Comparison of ENCODE assay signal across 8 cellular contexts in genomic region chr1:155648207-155649147, GRCh38. TPM values are rescaled to one million over a fixed set of nuclear protein-coding genes. Genes with fewer than 3 reads are reported as not detected.
DNase-seq lines count a peak whose midpoint lies in the region; ATAC-seq and TF ChIP-seq lines count a peak whose summit lies in the region.

No MANE protein-coding gene starts in this region.

- peak overlapping the region; percentile 82 for H3K27ac ChIP-seq in AG04450 (ENCODE audit: low read depth, low read length)
- H3K27ac ChIP-seq in HL-60 (replicated peaks): no peak overlapping the region
- H3K27ac ChIP-seq in SJSA1: peak overlapping the region; percentile 55
- H3K27ac ChIP-seq in osteoblast (ENCODE audit: low read depth, low read length): peak overlapping the region; percentile 71

- peak overlapping the region; percentile 86 for H3K4me2 ChIP-seq in osteoblast (ENCODE audit: insufficient read depth, low read length)

- H3K4me3 ChIP-seq in AG04450 (ENCODE audit: low read depth, low read length) (peak overlapping the region; percentile 55), HL-60 (replicated peaks; ENCODE audit: insufficient read depth, low read length) (no peak overlapping the region), SJSA1 (no peak overlapping the region; the same call in 1 of the 2 replicates), osteoblast (ENCODE audit: insufficient read depth, low read length) (peak overlapping the region; percentile 66)

- no peak for ATAC-seq in GM21423 (IDR thresholded peaks at IDR 0.05; ENCODE audit: unreplicated experiment)

- POLR2A ChIA-PET in AG04450 (lab: Yijun Ruan, JAX): interaction anchor here (0.7 kb wide), 3 partner anchors 193 to 387 kb away, joined by 3 to 5 read pairs (median 4); partner anchors contain the start of gene RUSC1
- POLR2A ChIA-PET in activated CD4-positive, alpha-beta memory T cell treated with anti-CD3 and anti-CD28 coated beads, Interleukin-2, amount 10 ng/mL, durations not matched to agents 7 days and 5 days (lab: Charles Lee): no interaction called here

- H3K4me1 ChIP-seq in SJSA1 (replicated peaks) (peaks cover 25% of the 10 kb centered on the region), osteoblast (ENCODE audit: insufficient read depth, low read length) (peaks cover 41% of the 10 kb centered on the region)

- H3K36me3 Mint-ChIP-seq in activated CD4-positive, alpha-beta memory T cell treated with anti-CD3 and anti-CD28 coated beads, Interleukin-2, amount 10 ng/mL, durations not matched to agents 7 days and 5 days (ENCODE audit: low read depth): peaks cover 4% of the 10 kb centered on the region

- peak overlapping the region; percentile 76 for H2AFZ ChIP-seq in osteoblast (ENCODE audit: low read length)

- peaks cover 2% of the 10 kb centered on the region for H3K4me1 Mint-ChIP-seq in activated CD4-positive, alpha-beta memory T cell treated with anti-CD3 and anti-CD28 coated beads, Interleukin-2, amount 10 ng/mL, durations not matched to agents 7 days and 5 days

- DNase-seq in AG04450 (ENCODE audit: low read depth, low spot score): peak; percentile 77
- DNase-seq in HL-60 (ENCODE audit: low read depth in 1 of 2, low spot score in 1 of 2): peak; percentile 39 to 51
- peak; percentile 81 to 83 for DNase-seq in SJSA1 (ENCODE audit: low read depth in 1 of 2, low spot score in 2 of 2)
- DNase-seq in fibroblast of gingiva (ENCODE audit: low read depth): peak; percentile 86
- DNase-seq in osteoblast (ENCODE audit: insufficient read length, low spot score, missing footprints): peak; percentile 90
- no peak for DNase-seq in activated CD4-positive, CD25-positive, alpha-beta regulatory T cell treated with anti-CD3 and anti-CD28 coated beads, Interleukin-2, amount 50 U/mL, for 72 hours
- DNase-seq in activated CD4-positive, alpha-beta memory T cell treated with anti-CD3 and anti-CD28 coated beads, Interleukin-2, amount 10 ng/mL, durations not matched to agents 7 days and 5 days: no peak

- no peaks in the 10 kb centered on the region for H3K27me3 ChIP-seq in AG04450 (ENCODE audit: control insufficient read depth, insufficient read depth, low read length)
- H3K27me3 ChIP-seq in HL-60 (ENCODE audit: insufficient read depth, poor library complexity, severe bottlenecking): no peaks in the 10 kb centered on the region
- no peaks in the 10 kb centered on the region for H3K27me3 ChIP-seq in SJSA1 (replicated peaks)
- H3K27me3 ChIP-seq in osteoblast (ENCODE audit: insufficient read depth, low read length): no peaks in the 10 kb centered on the region

- H3K4me3 Mint-ChIP-seq in activated CD4-positive, alpha-beta memory T cell treated with anti-CD3 and anti-CD28 coated beads, Interleukin-2, amount 10 ng/mL, durations not matched to agents 7 days and 5 days: no peak overlapping the region

- peaks cover 3% of the 10 kb centered on the region for H3K79me2 ChIP-seq in osteoblast (ENCODE audit: insufficient read depth, low read length)

- H3K9me3 Mint-ChIP-seq in activated CD4-positive, alpha-beta memory T cell treated with anti-CD3 and anti-CD28 coated beads, Interleukin-2, amount 10 ng/mL, durations not matched to agents 7 days and 5 days: peaks cover 3% of the 10 kb centered on the region

- H3K36me3 ChIP-seq in SJSA1: peaks cover 14% of the 10 kb centered on the region
- H3K36me3 ChIP-seq in osteoblast (ENCODE audit: insufficient read depth, low read length): no peaks in the 10 kb centered on the region

- H3K27ac Mint-ChIP-seq in activated CD4-positive, alpha-beta memory T cell treated with anti-CD3 and anti-CD28 coated beads, Interleukin-2, amount 10 ng/mL, durations not matched to agents 7 days and 5 days: no peak overlapping the region

- peaks cover 2% of the 10 kb centered on the region for H3K27me3 Mint-ChIP-seq in activated CD4-positive, alpha-beta memory T cell treated with anti-CD3 and anti-CD28 coated beads, Interleukin-2, amount 10 ng/mL, durations not matched to agents 7 days and 5 days

- TF ChIP-seq CTCF in AG04450 (IDR thresholded peaks at IDR 0.05; ENCODE audit: low read depth, low read length): peak; percentile 78
- TF ChIP-seq CTCF in HL-60 (IDR thresholded peaks at IDR 0.05; ENCODE audit: insufficient read depth, low read length): peak; percentile 15
- peak; percentile 78 for TF ChIP-seq CTCF in osteoblast (IDR thresholded peaks at IDR 0.05; ENCODE audit: extremely low read depth, low read depth, low read length)

- H3K9me3 ChIP-seq in AG04450 (ENCODE audit: control insufficient read depth, insufficient read depth, low read length): peaks cover 8% of the 10 kb centered on the region
- H3K9me3 ChIP-seq in SJSA1 (replicated peaks): peaks cover 8% of the 10 kb centered on the region
- no peaks in the 10 kb centered on the region for H3K9me3 ChIP-seq in osteoblast (ENCODE audit: low read depth, low read length)

- CTCF ChIA-PET in AG04450 (lab: Charles Lee): interaction anchor here (0.6 to 3.1 kb wide), 8 partner anchors 24 to 473 kb away, joined by 3 to 21 read pairs (median 3); no protein-coding TSS in a partner anchor
- CTCF ChIA-PET in activated CD4-positive, alpha-beta memory T cell treated with anti-CD3 and anti-CD28 coated beads, Interleukin-2, amount 10 ng/mL, durations not matched to agents 7 days and 5 days (lab: Charles Lee): interaction anchor here (0.7 to 1.4 kb wide), 3 partner anchors 49 to 341 kb away, joined by 3 to 4 read pairs (median 3); no protein-coding TSS in a partner anchor

- H4K20me1 ChIP-seq in osteoblast (ENCODE audit: insufficient read depth, low read length): no peaks in the 10 kb centered on the region

RNA-seq across cellular contexts. Expression of gene MSTO1, which starts 38.5 kb away (rescaled TPM):
- 17.1 and 22.5 TPM in 2 replicates for polyA plus RNA-seq in AG04450 (2011; rRNA removed)
- polyA minus RNA-seq in AG04450 (2011; rRNA and poly(A)+ RNA removed): 32.8 and 34.2 TPM in 2 replicates
- total RNA-seq in SJSA1 (2014; rRNA removed; shearing (Covaris generic)): 15.5 and 34.0 TPM in 2 replicates
- total RNA-seq in osteoblast: 25.3 and 28.6 TPM in 2 replicates
- total RNA-seq in activated CD4-positive, alpha-beta memory T cell treated with anti-CD3 and anti-CD28 coated beads, Interleukin-2, amount 10 ng/mL, durations not matched to agents 7 days and 5 days: 10 to 100 TPM; 43.4 to 43.6 TPM

RNA-seq across cellular contexts. Expression of gene YY1AP1, which starts 40.1 kb away (rescaled TPM):
- polyA plus RNA-seq in AG04450 (2011; rRNA removed): 58.1 and 70.0 TPM in 2 replicates
- polyA minus RNA-seq in AG04450 (2011; rRNA and poly(A)+ RNA removed): 46.9 and 64.4 TPM in 2 replicates
- 46.5 and 48.9 TPM in 2 replicates for total RNA-seq in SJSA1 (2014; rRNA removed; shearing (Covaris generic))
- 54.6 and 75.1 TPM in 2 replicates for total RNA-seq in osteoblast
- 10 to 100 TPM; 75.2 to 80.2 TPM for total RNA-seq in activated CD4-positive, alpha-beta memory T cell treated with anti-CD3 and anti-CD28 coated beads, Interleukin-2, amount 10 ng/mL, durations not matched to agents 7 days and 5 days

RNA-seq across cellular contexts. Expression of gene DAP3, which starts 40.4 kb away (rescaled TPM):
- 150 and 152 TPM in 2 replicates for polyA plus RNA-seq in AG04450 (2011; rRNA removed)
- 140 and 149 TPM in 2 replicates for polyA minus RNA-seq in AG04450 (2011; rRNA and poly(A)+ RNA removed)
- total RNA-seq in SJSA1 (2014; rRNA removed; shearing (Covaris generic)): 34.3 and 52.6 TPM in 2 replicates
- 73.1 and 82.2 TPM in 2 replicates for total RNA-seq in osteoblast
- total RNA-seq in activated CD4-positive, alpha-beta memory T cell treated with anti-CD3 and anti-CD28 coated beads, Interleukin-2, amount 10 ng/mL, durations not matched to agents 7 days and 5 days: 100 to 1,000 TPM; 119 to 123 TPM

Comparison
In these comparisons a context has a peak if more than half of its experiments do, and no peak if none do; other contexts are left out.
1. DNase-seq: peak in AG04450 (single experiment), HL-60 (2 of 2), SJSA1 (2 of 2), fibroblast of gingiva (single experiment) and osteoblast (single experiment); none in activated CD4-positive, CD25-positive, alpha-beta regulatory T cell treated with anti-CD3 and anti-CD28 coated beads, Interleukin-2, amount 50 U/mL, for 72 hours (single experiment) and activated CD4-positive, alpha-beta memory T cell treated with anti-CD3 and anti-CD28 coated beads, Interleukin-2, amount 10 ng/mL, durations not matched to agents 7 days and 5 days (single experiment).
2. H3K4me3 ChIP-seq: peak in AG04450 (single experiment) and osteoblast (single experiment); none in HL-60 (single experiment) and SJSA1 (single experiment).
3. CTCF ChIP-seq: peak in every context shown above with its lines; median percentile 78 in AG04450; 78 in osteoblast; 15 in HL-60.